ENCODE assay signal across 19 cellular contexts in the genomic region with DNA sequence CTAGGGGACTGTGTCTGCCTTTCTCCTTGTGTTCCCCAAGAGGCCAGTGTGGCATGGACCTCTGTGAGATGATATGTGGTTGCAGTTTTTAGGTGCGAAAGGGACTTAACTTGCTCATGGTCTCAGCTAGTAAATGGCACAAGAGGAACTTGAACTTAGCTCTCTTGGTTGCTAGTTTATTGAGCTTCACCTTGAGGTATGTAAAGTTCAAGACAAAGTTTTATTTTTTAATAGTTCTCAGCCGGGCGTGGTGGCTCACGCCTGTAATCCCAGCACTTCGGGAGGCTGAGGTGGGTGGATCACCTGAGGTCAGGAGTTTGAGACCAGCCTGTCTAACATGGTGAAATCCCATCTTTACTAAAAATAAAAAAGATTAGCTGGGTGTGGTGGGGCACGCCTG.
"Had no signal": no experiment of that assay in that cellular context is flagged by ENCODE, and none has a peak within 500 bp of the region (broad histone marks: within the 10 kb centered on the region; RNA-seq: fewer than 3 reads in every experiment).

No MANE protein-coding gene starts in this region.

- H3K27me3 ChIP-seq: esophagus muscularis mucosa, foreskin keratinocyte, gastroesophageal sphincter, heart left ventricle, hepatocyte, left lung had no signal

- H3K4me1 ChIP-seq: foreskin keratinocyte, left lung had no signal

- H3K9me3 ChIP-seq: esophagus muscularis mucosa, gastroesophageal sphincter, left lung, lower lobe of right lung had no signal

- H3K4me3 ChIP-seq: coronary artery, esophagus muscularis mucosa, gastroesophageal sphincter, heart left ventricle, hepatocyte, left lung, lower lobe of right lung had no signal

- H3K27ac ChIP-seq: coronary artery, esophagus muscularis mucosa, foreskin keratinocyte, gastroesophageal sphincter, hepatocyte, left lung, lower lobe of right lung had no signal

- ATAC-seq: foreskin keratinocyte, gastroesophageal sphincter, heart left ventricle, left lung, lower lobe of right lung had no signal

- FAIRE-seq: colon, endothelial cell of umbilical vein, frontal cortex, kidney had no signal

- DNase-seq: effector CD8-positive, alpha-beta T cell; foreskin keratinocyte; hypothalamus; immature natural killer cell; islet precursor cell; kidney; kidney glomerular epithelial cell; lower lobe of right lung; mesenchymal stem cell; naive B cell had no signal
